ENCODE assay signal across 1 cellular context in genomic region chr9:131432597-131433301, GRCh38.
TF ChIP-seq lines count a peak whose summit lies in the region.

No MANE protein-coding gene starts in this region.

TF ChIP-seq in HepG2, 621 proteins besides CTCF, POLR2A, EP300 and RAD21:
- no peak for TF ChIP-seq AHDC1 (CRISPR knock-in tag; IDR thresholded peaks at IDR 0.05; ENCODE audit: borderline replicate concordance)
- TF ChIP-seq ZNF230 (CRISPR knock-in tag; IDR thresholded peaks at IDR 0.05), result no peak
- no peak for TF ChIP-seq ZNF720 (CRISPR knock-in tag; IDR thresholded peaks at IDR 0.05)
- TF ChIP-seq ELF1 (CRISPR knock-in tag; IDR thresholded peaks at IDR 0.05), result no peak
- no peak for TF ChIP-seq STAG1 (CRISPR knock-in tag; IDR thresholded peaks at IDR 0.05)
- TF ChIP-seq ZNF512B (CRISPR knock-in tag; IDR thresholded peaks at IDR 0.05; ENCODE audit: borderline replicate concordance), result no peak
- TF ChIP-seq GMEB1 (CRISPR knock-in tag; IDR thresholded peaks at IDR 0.05; ENCODE audit: borderline replicate concordance), result no peak
- TF ChIP-seq STAT6 (CRISPR knock-in tag; IDR thresholded peaks at IDR 0.05; ENCODE audit: borderline replicate concordance), result no peak
- TF ChIP-seq TIGD3 (CRISPR knock-in tag; IDR thresholded peaks at IDR 0.05; ENCODE audit: borderline replicate concordance), result no peak
- no peak for TF ChIP-seq BATF2 (CRISPR knock-in tag; IDR thresholded peaks at IDR 0.05)
- no peak for TF ChIP-seq NR2C2 (CRISPR knock-in tag; IDR thresholded peaks at IDR 0.05; ENCODE audit: borderline replicate concordance)
- TF ChIP-seq ZNF407 (CRISPR knock-in tag; IDR thresholded peaks at IDR 0.05; ENCODE audit: not compliant biosample characterization), result no peak
- no peak for TF ChIP-seq ZNF44 (CRISPR knock-in tag; IDR thresholded peaks at IDR 0.05)
- no peak for TF ChIP-seq RARG (CRISPR knock-in tag; IDR thresholded peaks at IDR 0.05; ENCODE audit: low read depth)
TF ChIP-seq in HepG2: peak in this region for 0.
